In genomic region chr22:39710380-39711117, GRCh38 we compare ENCODE assay signal across 18 cellular contexts.
DNase-seq lines count a peak whose midpoint lies in the region; ATAC-seq, FAIRE-seq and TF ChIP-seq lines count a peak whose summit lies in the region.
"Had no signal": no experiment of that assay in that cellular context is flagged by ENCODE, and none has a peak within 500 bp of the region (broad histone marks: within the 10 kb centered on the region; RNA-seq: fewer than 3 reads in every experiment).

No MANE protein-coding gene starts in this region.

- POLR2A ChIA-PET in HepG2 (lab: Yijun Ruan, JAX), result no interaction called here

- no peak for DNase-seq in HepG2 (ENCODE audit: low spot score)
- no peak for DNase-seq in right lobe of liver
- DNase-seq in body of pancreas, result peak; percentile 40 to 73 (median 49)
- DNase-seq in pancreas, result peak in 4 of 6 donors; percentile 34 to 64 (median 54)
- DNase-seq in natural killer cell treated with Interleukin-12 subunit alpha and Interleukin-12 subunit beta and Interleukin-15 and Interleukin-18, amount 100 ng/mL, for 72 hours (ENCODE audit: low spot score), result no peak
- DNase-seq in central memory CD4-positive, alpha-beta T cell, result no peak
- DNase-seq: DMS 273 treated with DMSO at 0.1 percent for 48 hours, HFFc6, MG63, NCI-H1092, NCI-H1694, NCI-H446 treated with DMSO at 0.1 percent for 48 hours had no signal

- BruUV-seq in HepG2 (replicated peaks; lab: Mats Ljungman, UMichigan), result no TSS peak

- FAIRE-seq in HepG2 (lab: Jason Lieb, UNC) (no peak), pancreas (lab: Jason Lieb, UNC) (no peak)
- FAIRE-seq: GM12892, H54 had no signal

- TF ChIP-seq CTCF in HepG2 (CRISPR knock-in tag; IDR thresholded peaks at IDR 0.05) (no peak), right lobe of liver (IDR thresholded peaks at IDR 0.05) (no peak), body of pancreas (IDR thresholded peaks at IDR 0.05) (no peak), pancreas (IDR thresholded peaks at IDR 0.05) (no peak)

- no peaks in the 10 kb centered on the region for H4K20me1 ChIP-seq in HepG2 (ENCODE audit: insufficient read depth, low read length)

- TF ChIP-seq EP300 in HepG2 (IDR thresholded peaks at IDR 0.05; ENCODE audit: low read depth in 2 of 2, low read length in 2 of 2), result no peak
- TF ChIP-seq EP300 in HepG2 (CRISPR knock-in tag; IDR thresholded peaks at IDR 0.05; ENCODE audit: borderline replicate concordance), result no peak

- H3K27ac Mint-ChIP-seq in natural killer cell treated with Interleukin-12 subunit alpha and Interleukin-12 subunit beta and Interleukin-15 and Interleukin-18, amount 100 ng/mL, for 72 hours, result no peak overlapping the region
- H3K27ac Mint-ChIP-seq: HFFc6 had no signal

- peaks cover 0 to 3% of the 10 kb centered on the region in 2 donors for H3K4me1 Mint-ChIP-seq in natural killer cell treated with Interleukin-12 subunit alpha and Interleukin-12 subunit beta and Interleukin-15 and Interleukin-18, amount 100 ng/mL, for 72 hours (ENCODE audit: low read depth in 2 of 2)

- H3K9me3 ChIP-seq in HepG2 (ENCODE audit: low read length) (no peaks in the 10 kb centered on the region), right lobe of liver (no peaks in the 10 kb centered on the region), body of pancreas (no peaks in the 10 kb centered on the region), pancreas (no peaks in the 10 kb centered on the region)
- H3K9me3 ChIP-seq: MG63 had no signal

- H2AFZ ChIP-seq in HepG2 (ENCODE audit: low read length), result no peak overlapping the region
- H2AFZ ChIP-seq: PC-9 had no signal

- in situ Hi-C loops in HepG2 (cut with HindIII; ENCODE audit: extremely low pct_ligation_motif_present, low pct_unique_long_range_greater_than_20kb), result loop anchor here (10.0 kb wide), 1 partner anchor 64 kb away; no protein-coding TSS in a partner anchor

- H3K4me2 ChIP-seq in HepG2 (ENCODE audit: low read depth, low read length), result no peak overlapping the region
- H3K4me2 ChIP-seq: PC-9 had no signal

- H3K4me1 ChIP-seq in HepG2 (ENCODE audit: insufficient read depth, low read length) (peaks cover 12% of the 10 kb centered on the region), right lobe of liver (no peaks in the 10 kb centered on the region), body of pancreas (peaks cover 10% of the 10 kb centered on the region), pancreas (no peaks in the 10 kb centered on the region)

- H3K4me3 ChIP-seq in HepG2 (replicated peaks in 1 of 3; ENCODE audit: insufficient read depth in 1 of 3, low read depth in 2 of 3, low read length in 3 of 3) (no peak overlapping the region), right lobe of liver (no peak overlapping the region), body of pancreas (no peak overlapping the region), pancreas (no peak overlapping the region)
- H3K4me3 ChIP-seq: MG63, PC-9, SK-N-MC had no signal

- CTCF ChIA-PET in HepG2 (lab: Yijun Ruan, JAX; ENCODE audit: low intra/inter-chr PET ratio, low total read pairs), result no interaction called here

- H3K27ac ChIP-seq in HepG2 (ENCODE audit: extremely low read length, insufficient read depth, low read length), result no peak overlapping the region
- H3K27ac ChIP-seq in right lobe of liver, result no peak overlapping the region
- H3K27ac ChIP-seq in body of pancreas, result no peak overlapping the region
- no peak overlapping the region for H3K27ac ChIP-seq in pancreas
- H3K27ac ChIP-seq: C4-2B, PC-9, SK-N-MC had no signal

- no peaks in the 10 kb centered on the region for H3K36me3 ChIP-seq in HepG2 (replicated peaks in 1 of 2; ENCODE audit: control insufficient read depth in 1 of 2, insufficient read depth in 2 of 2, low read length in 2 of 2)
- no peaks in the 10 kb centered on the region for H3K36me3 ChIP-seq in right lobe of liver
- no peaks in the 10 kb centered on the region for H3K36me3 ChIP-seq in body of pancreas (replicated peaks in 1 of 2; ENCODE audit: insufficient read depth in 1 of 2, low read depth in 2 of 2)
- H3K36me3 ChIP-seq in pancreas, result no peaks in the 10 kb centered on the region
- H3K36me3 ChIP-seq: MG63 had no signal

- H3K9me3 Mint-ChIP-seq in natural killer cell treated with Interleukin-12 subunit alpha and Interleukin-12 subunit beta and Interleukin-15 and Interleukin-18, amount 100 ng/mL, for 72 hours, result no peaks in the 10 kb centered on the region
- H3K9me3 Mint-ChIP-seq: HFFc6 had no signal

- H3K36me3 Mint-ChIP-seq in natural killer cell treated with Interleukin-12 subunit alpha and Interleukin-12 subunit beta and Interleukin-15 and Interleukin-18, amount 100 ng/mL, for 72 hours, result no peaks in the 10 kb centered on the region

- ATAC-seq in HepG2, result no peak
- ATAC-seq in right lobe of liver, result no peak
- peak; percentile 59 for ATAC-seq in body of pancreas
- ATAC-seq in pancreas, result peak; percentile 55 to 88 (median 70)
- no peak for ATAC-seq in natural killer cell treated with Interleukin-12 subunit alpha and Interleukin-12 subunit beta and Interleukin-15 and Interleukin-18, amount 100 ng/mL, for 72 hours
- ATAC-seq in GM21737 (IDR thresholded peaks at IDR 0.05; ENCODE audit: unreplicated experiment), result no peak

- H3K27me3 ChIP-seq in HepG2 (ENCODE audit: control insufficient read depth in 1 of 2, insufficient read depth in 2 of 2, low read length in 2 of 2) (peaks cover 8 to 69% of the 10 kb centered on the region in 2 experiments; a peak in 4 of 5 replicates), right lobe of liver (no peaks in the 10 kb centered on the region), body of pancreas (no peaks in the 10 kb centered on the region), pancreas (no peaks in the 10 kb centered on the region)
- H3K27me3 ChIP-seq: MG63 had no signal

- H3K4me3 Mint-ChIP-seq in natural killer cell treated with Interleukin-12 subunit alpha and Interleukin-12 subunit beta and Interleukin-15 and Interleukin-18, amount 100 ng/mL, for 72 hours, result no peak overlapping the region
- H3K4me3 Mint-ChIP-seq: HFFc6 had no signal

- no peak overlapping the region for H3K9ac ChIP-seq in HepG2 (ENCODE audit: insufficient read depth, low read depth, low read length)

- WGBS in HepG2 (ENCODE audit: low lambda C conversion rate), result 31% methylated on average over 9 of the region's 13 CpGs
- WGBS in right lobe of liver (ENCODE audit: insufficient coverage, low coverage, low lambda C conversion rate, missing lambda C conversion rate), result 51% methylated on average over 9 of the region's 13 CpGs
- WGBS in body of pancreas, 2 donors, result 53 to 60% methylated on average over 9 to 13 of the region's 13 CpGs
- WGBS in pancreas, 2 donors, result 48 to 51% methylated on average over 13 of the region's 13 CpGs

- no peak for TF ChIP-seq POLR2A in HepG2 (IDR thresholded peaks at IDR 0.05; ENCODE audit: insufficient read depth in 1 of 2, low read depth in 2 of 2, low read length in 2 of 2)
- TF ChIP-seq POLR2A in right lobe of liver (IDR thresholded peaks at IDR 0.05), result no peak
- no peak for TF ChIP-seq POLR2A in body of pancreas (IDR thresholded peaks at IDR 0.05)

- H3K27me3 Mint-ChIP-seq in natural killer cell treated with Interleukin-12 subunit alpha and Interleukin-12 subunit beta and Interleukin-15 and Interleukin-18, amount 100 ng/mL, for 72 hours, result peaks cover 10% of the 10 kb centered on the region in 2 donors

- TF ChIP-seq RAD21 in HepG2 (CRISPR knock-in tag; IDR thresholded peaks at IDR 0.05), result no peak

- intact Hi-C loops in HepG2 (cut with micrococcal nuclease; ENCODE audit: unreplicated experiment), result no loop called here
- intact Hi-C loops in right lobe of liver (cut with DNase I), result no loop called here
- intact Hi-C loops in body of pancreas (cut with DNase I), result no loop called here
- intact Hi-C loops in pancreas (cut with DNase I), result no loop called here

- H3K79me2 ChIP-seq in HepG2 (ENCODE audit: insufficient read depth, low read length), result no peaks in the 10 kb centered on the region

TF ChIP-seq in HepG2, 621 proteins besides CTCF, POLR2A, EP300 and RAD21:
- TF ChIP-seq ATF7 (IDR thresholded peaks at IDR 0.05), result 0 out of 2 replicates have a peak, but pooled peaks have one; percentile 13
- no peak for TF ChIP-seq ATF7 (CRISPR knock-in tag; IDR thresholded peaks at IDR 0.05)
- no peak for TF ChIP-seq ZNF496 (CRISPR knock-in tag; IDR thresholded peaks at IDR 0.05; ENCODE audit: insufficient replicate concordance)

Comparison
In these comparisons a context has a peak if more than half of its experiments do, and no peak if none do; other contexts are left out.
1. ATAC-seq: peak in body of pancreas (single experiment) and pancreas (4 of 4); none in HepG2 (single experiment), right lobe of liver (0 of 4), natural killer cell treated with Interleukin-12 subunit alpha and Interleukin-12 subunit beta and Interleukin-15 and Interleukin-18, amount 100 ng/mL, for 72 hours (0 of 2) and GM21737 (single experiment).
2. DNase-seq: peak in body of pancreas (4 of 4) and pancreas (4 of 6); none in HepG2 (single experiment), right lobe of liver (0 of 3), natural killer cell treated with Interleukin-12 subunit alpha and Interleukin-12 subunit beta and Interleukin-15 and Interleukin-18, amount 100 ng/mL, for 72 hours (single experiment) and central memory CD4-positive, alpha-beta T cell (single experiment).